ENCODE assay signal across 8 cellular contexts in the genomic region with DNA sequence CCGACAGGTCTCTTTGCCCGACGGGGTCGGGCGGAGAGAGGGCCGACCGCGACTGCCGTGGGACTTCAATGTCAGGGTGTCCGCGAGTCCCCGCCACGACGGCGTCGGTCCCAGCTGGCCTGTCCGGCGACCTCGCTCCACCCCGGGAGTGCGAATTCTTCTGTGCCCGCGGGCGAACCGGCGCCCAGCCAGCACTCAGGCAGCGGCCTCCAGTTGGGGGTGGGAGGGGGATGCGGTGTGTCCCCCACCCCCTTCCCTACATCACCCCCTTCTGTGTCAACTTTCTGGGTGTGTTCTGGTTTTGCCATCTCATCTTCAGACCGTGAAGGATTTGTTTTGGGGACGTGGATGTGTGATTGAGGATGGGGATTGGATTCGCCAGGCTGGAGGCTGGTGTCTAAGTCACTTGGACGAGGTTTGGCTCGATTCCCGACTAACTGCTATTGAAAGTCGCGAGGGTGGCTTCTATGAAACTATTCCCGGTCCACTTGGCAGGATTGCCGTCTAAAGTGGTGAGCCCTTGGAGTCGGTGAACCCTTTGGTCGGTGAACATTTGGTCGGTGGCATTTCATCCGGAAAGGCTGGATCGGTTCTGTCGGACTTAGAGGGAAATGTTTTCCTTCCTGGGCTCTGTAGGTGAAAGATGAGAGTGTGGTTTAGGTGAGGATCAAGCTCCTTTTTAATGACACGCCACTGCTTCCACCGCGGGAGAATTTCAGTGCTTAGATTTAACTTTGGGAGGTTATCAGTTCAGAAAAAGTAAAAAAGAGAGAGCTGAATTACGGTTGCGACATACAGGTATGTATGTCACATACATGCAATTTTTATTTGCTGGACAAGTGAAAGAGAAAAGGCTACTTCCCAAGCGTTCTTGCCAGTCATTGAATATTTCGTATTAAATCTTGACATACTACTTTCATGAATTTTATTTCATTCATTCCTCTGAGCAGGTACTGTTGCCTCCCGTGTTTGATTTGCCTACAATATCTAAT. TPM values are rescaled to one million over a fixed set of nuclear protein-coding genes. Genes with fewer than 3 reads are reported as not detected.
DNase-seq lines count a peak whose midpoint lies in the region; ATAC-seq, FAIRE-seq and TF ChIP-seq lines count a peak whose summit lies in the region.

No MANE protein-coding gene starts in this region.

- H3K27ac Mint-ChIP-seq in CD8-positive, alpha-beta memory T cell: peak overlapping the region in 7 of 8 donors; percentile 47 to 89 (median 81)
- H3K27ac Mint-ChIP-seq in mesothelial cell of epicardium (peak overlapping the region; percentile 69), type B pancreatic cell (peak overlapping the region; percentile 92)

- H3K27ac ChIP-seq in CD8-positive, alpha-beta memory T cell (ENCODE audit: low read depth, low read length): peak overlapping the region; percentile 53
- no peak overlapping the region for H3K27ac ChIP-seq in endothelial cell of umbilical vein (ENCODE audit: insufficient read depth, low read depth, low read length)

- BruUV-seq in endothelial cell of umbilical vein (replicated peaks; lab: Mats Ljungman, UMichigan): no TSS peak

- H3K36me3 Mint-ChIP-seq in CD8-positive, alpha-beta memory T cell: peaks cover 0 to 5% (median 0%) of the 10 kb centered on the region in 3 donors
- H3K36me3 Mint-ChIP-seq in mesothelial cell of epicardium (no peaks in the 10 kb centered on the region), type B pancreatic cell (no peaks in the 10 kb centered on the region)

- H3K9ac ChIP-seq in endothelial cell of umbilical vein (replicated peaks; ENCODE audit: extremely low read depth, insufficient read depth, low read length): peak overlapping the region; percentile 56

- TF ChIP-seq CTCF in endothelial cell of umbilical vein (IDR thresholded peaks at IDR 0.05; ENCODE audit: extremely low read depth in 1 of 2, insufficient read depth in 1 of 2, low read depth in 1 of 2, low read length in 2 of 2) (no peak), mesothelial cell of epicardium (IDR thresholded peaks at IDR 0.05; ENCODE audit: unreplicated experiment) (no peak), type B pancreatic cell (conservative IDR thresholded peaks at IDR 0.05) (no peak)

- H3K27me3 Mint-ChIP-seq in CD8-positive, alpha-beta memory T cell: peaks cover 1 to 6% of the 10 kb centered on the region in 2 donors
- H3K27me3 Mint-ChIP-seq in mesothelial cell of epicardium (ENCODE audit: low read depth) (no peaks in the 10 kb centered on the region), type B pancreatic cell (no peaks in the 10 kb centered on the region)

- H2AFZ ChIP-seq in endothelial cell of umbilical vein (ENCODE audit: low read depth, low read length): peak overlapping the region; percentile 74

- POLR2A ChIA-PET in CD8-positive, alpha-beta memory T cell (lab: Charles Lee): interaction anchor here (0.6 to 1.0 kb wide), 2 partner anchors 1456 to 1587 kb away, joined by 3 to 13 read pairs; a partner anchor contains a TSS
- POLR2A ChIA-PET in endothelial cell of umbilical vein (lab: Charles Lee): no interaction called here

- TF ChIP-seq POLR2A in endothelial cell of umbilical vein (IDR thresholded peaks at IDR 0.05; ENCODE audit: low read depth, low read length): no peak

- CTCF ChIA-PET in CD8-positive, alpha-beta memory T cell (lab: Charles Lee): interaction anchor here (1.0 kb wide), 2 partner anchors 574 to 815 kb away, joined by 3 read pairs; a partner anchor contains a TSS
- CTCF ChIA-PET in endothelial cell of umbilical vein (lab: Charles Lee): interaction anchor here (0.9 to 1.6 kb wide), 6 partner anchors 14 to 510 kb away, joined by 3 to 6 read pairs (median 3); a partner anchor contains a TSS

- H3K4me3 ChIP-seq in CD8-positive, alpha-beta memory T cell (ENCODE audit: low read length): peak overlapping the region; percentile 65
- peak overlapping the region; percentile 56 to 87 (median 75) for H3K4me3 ChIP-seq in endothelial cell of umbilical vein (replicated peaks in 1 of 3; ENCODE audit: insufficient read depth in 1 of 3, low read depth in 1 of 3, low read length in 3 of 3)

- ATAC-seq in GM19035 (IDR thresholded peaks at IDR 0.05; ENCODE audit: unreplicated experiment) (peak; percentile 29), HG03575 (IDR thresholded peaks at IDR 0.05; ENCODE audit: extremely low read depth, insufficient number of reproducible peaks, low FRiP score, unreplicated experiment) (peak; percentile 7), GM19351 (IDR thresholded peaks at IDR 0.05; ENCODE audit: unreplicated experiment) (no peak)

- dilution Hi-C loops in endothelial cell of umbilical vein (cut with MboI; ENCODE audit: extremely low pct_ligation_motif_present, low sequenced_read_pairs): no loop called here

- no peaks in the 10 kb centered on the region for H3K9me3 Mint-ChIP-seq in CD8-positive, alpha-beta memory T cell
- H3K9me3 Mint-ChIP-seq in mesothelial cell of epicardium (no peaks in the 10 kb centered on the region), type B pancreatic cell (no peaks in the 10 kb centered on the region)

- peak overlapping the region; percentile 89 for H3K4me2 ChIP-seq in endothelial cell of umbilical vein (ENCODE audit: insufficient read depth, low read length)

- no peaks in the 10 kb centered on the region for H4K20me1 ChIP-seq in endothelial cell of umbilical vein (replicated peaks; ENCODE audit: control insufficient read depth, extremely low read depth, insufficient read depth, low read length)

- H3K4me1 ChIP-seq in CD8-positive, alpha-beta memory T cell (ENCODE audit: insufficient read depth, low read length): peaks cover 31% of the 10 kb centered on the region
- peaks cover 27% of the 10 kb centered on the region for H3K4me1 ChIP-seq in endothelial cell of umbilical vein (ENCODE audit: control insufficient read depth, extremely low read depth, insufficient read depth, low read length)

- no peak for FAIRE-seq in endothelial cell of umbilical vein (lab: Jason Lieb, UNC)

- peaks cover 14% of the 10 kb centered on the region for H3K79me2 ChIP-seq in endothelial cell of umbilical vein (ENCODE audit: control insufficient read depth, insufficient read depth, low read length)

- no peak overlapping the region for H3K4me3 Mint-ChIP-seq in CD8-positive, alpha-beta memory T cell
- H3K4me3 Mint-ChIP-seq in mesothelial cell of epicardium (no peak overlapping the region), type B pancreatic cell (no peak overlapping the region)

- intact Hi-C loops in endothelial cell of umbilical vein (cut with micrococcal nuclease): loop anchor here (5.0 kb wide), 3 partner anchors 382 to 512 kb away; a partner anchor contains a TSS

- H3K9me3 ChIP-seq in CD8-positive, alpha-beta memory T cell (ENCODE audit: low read length): no peaks in the 10 kb centered on the region
- H3K9me3 ChIP-seq in endothelial cell of umbilical vein (replicated peaks; ENCODE audit: control insufficient read depth, insufficient read depth, low read length): no peaks in the 10 kb centered on the region

- H3K36me3 ChIP-seq in CD8-positive, alpha-beta memory T cell (ENCODE audit: insufficient read depth, low read length): no peaks in the 10 kb centered on the region
- no peaks in the 10 kb centered on the region for H3K36me3 ChIP-seq in endothelial cell of umbilical vein (ENCODE audit: control insufficient read depth in 2 of 2, extremely low read depth in 1 of 2, insufficient read depth in 2 of 2, low read length in 2 of 2)

- no peak for DNase-seq in CD8-positive, alpha-beta memory T cell
- DNase-seq in SW480 (ENCODE audit: low spot score) (peak; percentile 54), endothelial cell of umbilical vein (ENCODE audit: low read depth, low spot score) (peak; percentile 69), mesothelial cell of epicardium (ENCODE audit: low spot score in 2 of 2, unreplicated experiment in 2 of 2) (no peak), type B pancreatic cell (ENCODE audit: extremely low spot score, unreplicated experiment) (no peak)

- H3K4me1 Mint-ChIP-seq in CD8-positive, alpha-beta memory T cell: peaks cover 37 to 52% (median 41%) of the 10 kb centered on the region in 3 donors
- H3K4me1 Mint-ChIP-seq in mesothelial cell of epicardium: peaks cover 40% of the 10 kb centered on the region
- peaks cover 33% of the 10 kb centered on the region for H3K4me1 Mint-ChIP-seq in type B pancreatic cell (ENCODE audit: unreplicated experiment)

- no peaks in the 10 kb centered on the region for H3K9me1 ChIP-seq in endothelial cell of umbilical vein (replicated peaks; ENCODE audit: control insufficient read depth, extremely low read depth, insufficient read depth, low read length)

- no peaks in the 10 kb centered on the region for H3K27me3 ChIP-seq in CD8-positive, alpha-beta memory T cell (ENCODE audit: insufficient read depth, low read length, poor library complexity, severe bottlenecking)
- peaks cover 0 to under 1% of the 10 kb centered on the region in 2 experiments for H3K27me3 ChIP-seq in endothelial cell of umbilical vein (ENCODE audit: control insufficient read depth in 2 of 2, insufficient read depth in 2 of 2, low read length in 2 of 2)

TF ChIP-seq in endothelial cell of umbilical vein, 7 proteins besides CTCF, POLR2A, EP300 and RAD21:
- TF ChIP-seq, protein P1, sequence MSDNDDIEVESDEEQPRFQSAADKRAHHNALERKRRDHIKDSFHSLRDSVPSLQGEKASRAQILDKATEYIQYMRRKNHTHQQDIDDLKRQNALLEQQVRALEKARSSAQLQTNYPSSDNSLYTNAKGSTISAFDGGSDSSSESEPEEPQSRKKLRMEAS (IDR thresholded peaks at IDR 0.05; ENCODE audit: insufficient read depth, insufficient read length): no peak
- peak; percentile 27 for TF ChIP-seq EZH2 (IDR thresholded peaks at IDR 0.05; ENCODE audit: borderline replicate concordance, low read depth, low read length, severe bottlenecking)

RNA-seq across cellular contexts. Expression of a gene that starts 0.8 kb away (rescaled TPM):
- total RNA-seq in CD8-positive, alpha-beta memory T cell: 10 to 100 TPM; 36.7 to 38.8 TPM
- 28.3 TPM for polyA plus RNA-seq in CD8-positive, alpha-beta memory T cell
- total RNA-seq in endothelial cell of umbilical vein: 31.6 and 32.6 TPM in 2 replicates
- polyA plus RNA-seq in endothelial cell of umbilical vein: 4.6 and 6.3 TPM in 2 replicates
- 7.3 and 7.6 TPM in 2 replicates for polyA plus RNA-seq in endothelial cell of umbilical vein (2011; cell fraction: cytosol; rRNA removed)
- 18.4 and 24.5 TPM in 2 replicates for polyA plus RNA-seq in endothelial cell of umbilical vein (2011; cell fraction: nucleus; rRNA removed)
- 16.4 and 27.7 TPM in 2 replicates for polyA plus RNA-seq in endothelial cell of umbilical vein (2012)
- 10.7 and 13.1 TPM in 2 replicates for polyA minus RNA-seq in endothelial cell of umbilical vein
- 24.8 TPM for polyA minus RNA-seq in endothelial cell of umbilical vein (2011; cell fraction: cytosol; rRNA and poly(A)+ RNA removed)
- polyA minus RNA-seq in endothelial cell of umbilical vein (2011; cell fraction: nucleus; rRNA and poly(A)+ RNA removed): 21.7 and 28.3 TPM in 2 replicates
- 38.2 to 40.6 TPM (median 38.2 TPM) in 3 replicates for total RNA-seq in mesothelial cell of epicardium
- 55.1 and 67.4 TPM in 2 replicates for total RNA-seq in type B pancreatic cell (ENCODE audit: low replicate concordance)

Comparison
In these comparisons a context has a peak if more than half of its experiments do, and no peak if none do; other contexts are left out.
1. DNase-seq: peak in SW480 (single experiment) and endothelial cell of umbilical vein (single experiment); none in CD8-positive, alpha-beta memory T cell (0 of 5), mesothelial cell of epicardium (0 of 2) and type B pancreatic cell (single experiment).
2. Peak in every context shown above with its lines, with median percentiles within 50 percentile points of each other: H3K27ac Mint-ChIP-seq.